Comparison of ENCODE assay signal across 17 cellular contexts in genomic region chr19:54389556-54389955, GRCh38. TPM values are rescaled to one million over a fixed set of nuclear protein-coding genes. Genes with fewer than 3 reads are reported as not detected.
DNase-seq lines count a peak whose midpoint lies in the region; ATAC-seq and TF ChIP-seq lines count a peak whose summit lies in the region.
"Had no signal": no experiment of that assay in that cellular context is flagged by ENCODE, and none has a peak within 500 bp of the region (broad histone marks: within the 10 kb centered on the region; RNA-seq: fewer than 3 reads in every experiment).

No MANE protein-coding gene starts in this region.

- no peaks in the 10 kb centered on the region for H3K9me3 ChIP-seq in CD4-positive, alpha-beta T cell (ENCODE audit: control insufficient read depth, low read length)
- H3K9me3 ChIP-seq in KOPT-K1 (ENCODE audit: insufficient read depth, low read length, poor library complexity, severe bottlenecking) (no peaks in the 10 kb centered on the region), T-helper 17 cell (ENCODE audit: control insufficient read depth, low read length, poor library complexity, severe bottlenecking) (no peaks in the 10 kb centered on the region)
- H3K9me3 ChIP-seq: tibial nerve had no signal

- TF ChIP-seq CTCF in CD4-positive, alpha-beta T cell (IDR thresholded peaks at IDR 0.05): no peak

- H3K27ac ChIP-seq in CD4-positive, alpha-beta T cell (ENCODE audit: low read depth, low read length): no peak overlapping the region
- peak overlapping the region; percentile 99 for H3K27ac ChIP-seq in KOPT-K1 (ENCODE audit: low read depth, low read length, poor library complexity, severe bottlenecking)

- CTCF ChIA-PET in CD4-positive, alpha-beta T cell (lab: Charles Lee): interaction anchor here (2.1 kb wide), 1 partner anchor 65 kb away, joined by 5 read pairs; no protein-coding TSS in a partner anchor

- H3K36me3 Mint-ChIP-seq in CD4-positive, alpha-beta T cell (ENCODE audit: low read depth): no peaks in the 10 kb centered on the region
- H3K36me3 Mint-ChIP-seq in T-helper 17 cell (ENCODE audit: low read depth): peaks cover 2% of the 10 kb centered on the region
- H3K36me3 Mint-ChIP-seq in naive thymus-derived CD8-positive, alpha-beta T cell: no peaks in the 10 kb centered on the region

- no peak overlapping the region for H3K27ac Mint-ChIP-seq in CD4-positive, alpha-beta T cell
- peak overlapping the region; percentile 96 for H3K27ac Mint-ChIP-seq in T-helper 17 cell
- peak overlapping the region in 7 of 10 donors; percentile 14 to 91 (median 65) for H3K27ac Mint-ChIP-seq in naive thymus-derived CD8-positive, alpha-beta T cell

- no peaks in the 10 kb centered on the region for H3K27me3 Mint-ChIP-seq in CD4-positive, alpha-beta T cell
- peaks cover 11% of the 10 kb centered on the region for H3K27me3 Mint-ChIP-seq in T-helper 17 cell
- peaks cover 0 to 6% (median 4%) of the 10 kb centered on the region in 5 donors for H3K27me3 Mint-ChIP-seq in naive thymus-derived CD8-positive, alpha-beta T cell

- H3K9me3 Mint-ChIP-seq in CD4-positive, alpha-beta T cell: no peaks in the 10 kb centered on the region
- H3K9me3 Mint-ChIP-seq in naive thymus-derived CD8-positive, alpha-beta T cell: no peaks in the 10 kb centered on the region

- no peaks in the 10 kb centered on the region for H3K27me3 ChIP-seq in CD4-positive, alpha-beta T cell (ENCODE audit: control insufficient read depth, insufficient read depth, low read length)

- peak overlapping the region; percentile 3 for H3K4me3 Mint-ChIP-seq in CD4-positive, alpha-beta T cell
- H3K4me3 Mint-ChIP-seq in T-helper 17 cell: peak overlapping the region; percentile 65
- peak overlapping the region; percentile 14 to 99 (median 42) for H3K4me3 Mint-ChIP-seq in naive thymus-derived CD8-positive, alpha-beta T cell

- intact Hi-C loops in CD4-positive, alpha-beta T cell (cut with DNase I, micrococcal nuclease): loop anchor here (2.0 kb wide), 2 partner anchors 25 to 33 kb away; partner anchors contain the start of gene LAIR1 (in 1 of the 2)

- DNase-seq in CD4-positive, alpha-beta T cell: no peak
- DNase-seq in T-helper 17 cell (no peak), NCI-H526 (lab: John Stamatoyannopoulos, UW) (no peak), NCI-H187 treated with DMSO at 0.1 percent for 48 hours (lab: John Stamatoyannopoulos, UW) (no peak)
- no peak for DNase-seq in naive thymus-derived CD8-positive, alpha-beta T cell
- DNase-seq: activated gamma-delta T cell, dorsolateral prefrontal cortex, KG1, NCI-H1694 treated with DMSO at 0.1 percent for 48 hours had no signal

- no peaks in the 10 kb centered on the region for H3K36me3 ChIP-seq in KOPT-K1 (ENCODE audit: insufficient read depth, low read length)
- H3K36me3 ChIP-seq: tibial nerve had no signal

- POLR2A ChIA-PET in CD4-positive, alpha-beta T cell (lab: Charles Lee): interaction anchor here (1.6 to 2.3 kb wide), 4 partner anchors 10 to 62 kb away, joined by 6 to 31 read pairs (median 10); no protein-coding TSS in a partner anchor
- POLR2A ChIA-PET in naive thymus-derived CD8-positive, alpha-beta T cell (lab: Charles Lee): interaction anchor here (1.1 to 3.9 kb wide), 12 partner anchors 11 to 64 kb away, joined by 4 to 39 read pairs (median 9); partner anchors contain the start of genes LAIR1 and LENG8

- no peak for ATAC-seq in CD4-positive, alpha-beta T cell (ENCODE audit: poor library complexity)
- no peak for ATAC-seq in T-helper 17 cell
- ATAC-seq in naive thymus-derived CD8-positive, alpha-beta T cell: no peak
- no peak for ATAC-seq in HG03025 (IDR thresholded peaks at IDR 0.05; ENCODE audit: low FRiP score, unreplicated experiment)
- ATAC-seq in GM21717 (IDR thresholded peaks at IDR 0.05; ENCODE audit: unreplicated experiment): no peak
- ATAC-seq: left lobe of liver had no signal

- H3K4me1 Mint-ChIP-seq in CD4-positive, alpha-beta T cell (ENCODE audit: low read depth): peaks cover 42% of the 10 kb centered on the region
- H3K4me1 Mint-ChIP-seq in T-helper 17 cell: peaks cover 39% of the 10 kb centered on the region
- H3K4me1 Mint-ChIP-seq in naive thymus-derived CD8-positive, alpha-beta T cell: peaks cover 25 to 52% (median 45%) of the 10 kb centered on the region in 4 donors

RNA-seq across cellular contexts. Expression of gene LAIR1, which starts 24.8 kb away (rescaled TPM):
- 10 to 100 TPM; 12.3 to 14.4 TPM for total RNA-seq in CD4-positive, alpha-beta T cell
- 10 to 100 TPM; 21.5 to 22.2 TPM for total RNA-seq in T-helper 17 cell
- total RNA-seq in naive thymus-derived CD8-positive, alpha-beta T cell: 10 to 100 TPM; 67.4 to 71.1 TPM
- polyA plus RNA-seq in naive thymus-derived CD8-positive, alpha-beta T cell: 100 to 1,000 TPM in 1 of 3 donors, 10 to 100 TPM in 2; 58.3 to 104 (median 59.9) TPM
- total RNA-seq: fibroblast of lung, H1, NCI-H460 had no signal
- polyA plus RNA-seq: fibroblast of lung had no signal

RNA-seq across cellular contexts. Expression of gene TTYH1, which starts 25.7 kb away (rescaled TPM):
- total RNA-seq in CD4-positive, alpha-beta T cell: not detected
- not detected for total RNA-seq in T-helper 17 cell
- total RNA-seq in naive thymus-derived CD8-positive, alpha-beta T cell: not detected
- under 1 TPM in 2 of 3 donors, not detected in 1; 0.04 to 0.65 TPM for polyA plus RNA-seq in naive thymus-derived CD8-positive, alpha-beta T cell
- total RNA-seq: fibroblast of lung, NCI-H460 had no signal
- polyA plus RNA-seq: fibroblast of lung had no signal

RNA-seq across cellular contexts. Expression of gene LILRA4, which starts 50.6 kb away (rescaled TPM):
- under 1 TPM; 0.47 to 0.52 TPM for total RNA-seq in CD4-positive, alpha-beta T cell
- under 1 TPM in 1 of 2 donors, not detected in 1; 0.86 TPM for total RNA-seq in T-helper 17 cell
- total RNA-seq in naive thymus-derived CD8-positive, alpha-beta T cell: under 1 TPM in 1 of 2 experiments, not detected in 1; 0.44 TPM
- polyA plus RNA-seq in naive thymus-derived CD8-positive, alpha-beta T cell: not detected
- total RNA-seq: fibroblast of lung, H1, left lobe of liver, NCI-H460, tibial nerve had no signal
- polyA plus RNA-seq: fibroblast of lung, H1 had no signal

RNA-seq across cellular contexts. Expression of gene LENG8, which starts 59.4 kb away (rescaled TPM):
- total RNA-seq in CD4-positive, alpha-beta T cell: 100 to 1,000 TPM; 610 to 639 TPM
- total RNA-seq in T-helper 17 cell: 100 to 1,000 TPM; 471 to 480 TPM
- total RNA-seq in naive thymus-derived CD8-positive, alpha-beta T cell: 100 to 1,000 TPM; 610 to 639 TPM
- polyA plus RNA-seq in naive thymus-derived CD8-positive, alpha-beta T cell: 1 to 10 TPM; 4.5 to 8.6 (median 6.5) TPM

Comparison
In these comparisons a context has a peak if more than half of its experiments do, and no peak if none do; other contexts are left out.
1. H3K4me3 Mint-ChIP-seq: peak in every context shown above with its lines; median percentile 65 in T-helper 17 cell; 42 in naive thymus-derived CD8-positive, alpha-beta T cell; 3 in CD4-positive, alpha-beta T cell.